Comparison of ENCODE assay signal across 11 cellular contexts in the genomic region with DNA sequence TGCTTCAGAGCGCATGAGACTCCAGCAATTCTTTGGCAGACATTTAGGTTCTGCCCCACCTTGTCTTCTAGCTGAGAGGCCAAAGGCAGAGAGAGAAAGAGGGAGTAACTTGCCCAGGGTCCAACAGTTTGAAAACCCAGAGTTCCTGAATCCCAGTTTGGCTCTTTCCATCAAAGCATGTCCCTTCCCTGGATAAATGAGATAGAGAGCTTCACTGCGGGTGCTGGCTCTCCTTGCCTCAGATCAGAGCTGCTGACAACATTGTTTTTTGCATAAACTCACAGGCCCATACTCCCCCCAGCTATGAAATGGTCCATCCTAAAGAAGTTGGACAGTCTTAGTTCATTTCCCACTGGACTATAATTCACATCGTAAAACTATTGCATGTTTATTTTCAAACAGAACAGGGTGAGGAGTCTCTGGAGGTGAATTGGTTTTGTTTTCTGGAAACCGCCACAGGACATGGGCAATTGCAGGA. TPM values are rescaled to one million over a fixed set of nuclear protein-coding genes. Genes with fewer than 3 reads are reported as not detected.
DNase-seq lines count a peak whose midpoint lies in the region; ATAC-seq and TF ChIP-seq lines count a peak whose summit lies in the region.
"Had no signal": no experiment of that assay in that cellular context is flagged by ENCODE, and none has a peak within 500 bp of the region (broad histone marks: within the 10 kb centered on the region; RNA-seq: fewer than 3 reads in every experiment).

No MANE protein-coding gene starts in this region.

- no peaks in the 10 kb centered on the region for H4K20me1 ChIP-seq in IMR-90 (ENCODE audit: insufficient read depth, low read length)

- peak; percentile 13; the same call in 1 of the 2 replicates for ATAC-seq in IMR-90 (ENCODE audit: low read depth)
- ATAC-seq in lower lobe of right lung: no peak
- no peak for ATAC-seq in GM18909 (IDR thresholded peaks at IDR 0.05; ENCODE audit: poor library complexity, unreplicated experiment)

- POLR2A ChIA-PET in IMR-90 (lab: Charles Lee; ENCODE audit: unreplicated experiment): no interaction called here

- H2AK5ac ChIP-seq in IMR-90 (ENCODE audit: low read depth, low read length): peak overlapping the region; percentile 35; the same call in 1 of the 2 replicates

- H3K9me3 ChIP-seq in IMR-90 (ENCODE audit: control insufficient read depth, insufficient read depth, low read length) (no peaks in the 10 kb centered on the region), lower lobe of right lung (no peaks in the 10 kb centered on the region), transverse colon (no peaks in the 10 kb centered on the region)
- H3K9me3 ChIP-seq in effector memory CD4-positive, alpha-beta T cell (ENCODE audit: control insufficient read depth, low read length): no peaks in the 10 kb centered on the region
- H3K9me3 ChIP-seq: Peyer's patch had no signal

- peaks cover 7% of the 10 kb centered on the region; the same call in 1 of the 2 replicates for H3K27me3 ChIP-seq in IMR-90 (ENCODE audit: control insufficient read depth, insufficient read depth, low read length)
- H3K27me3 ChIP-seq in lower lobe of right lung (ENCODE audit: low read depth): no peaks in the 10 kb centered on the region
- H3K27me3 ChIP-seq in transverse colon: no peaks in the 10 kb centered on the region
- no peaks in the 10 kb centered on the region for H3K27me3 ChIP-seq in effector memory CD4-positive, alpha-beta T cell (replicated peaks; ENCODE audit: control insufficient read depth, insufficient read depth, low read length, poor library complexity, severe bottlenecking)
- H3K27me3 ChIP-seq: Peyer's patch had no signal

- peak overlapping the region; percentile 5 for H2AFZ ChIP-seq in IMR-90 (replicated peaks; ENCODE audit: low read length, poor library complexity)

- no TSS peak for BruUV-seq in IMR-90 (replicated peaks; lab: Mats Ljungman, UMichigan)

- H3K27ac ChIP-seq in IMR-90 (ENCODE audit: insufficient read depth, low read length) (peak overlapping the region; percentile 73; the same call in 1 of the 2 replicates), coronary artery (peak overlapping the region in 1 of 2 donors; percentile 49), lower lobe of right lung (peak overlapping the region; percentile 36), transverse colon (peak overlapping the region; percentile 47 to 74 (median 68))
- H3K27ac ChIP-seq in effector memory CD4-positive, alpha-beta T cell (ENCODE audit: insufficient read depth, low read length, poor library complexity, severe bottlenecking): no peak overlapping the region

- H3K4me1 ChIP-seq in IMR-90 (ENCODE audit: control insufficient read depth, insufficient read depth, low read length): peaks cover 20% of the 10 kb centered on the region; the same call in 1 of the 2 replicates
- no peaks in the 10 kb centered on the region for H3K4me1 ChIP-seq in lower lobe of right lung
- peaks cover 6 to 34% (median 12%) of the 10 kb centered on the region in 4 donors for H3K4me1 ChIP-seq in transverse colon
- H3K4me1 ChIP-seq in effector memory CD4-positive, alpha-beta T cell (ENCODE audit: control insufficient read depth, insufficient read depth, low read length, poor library complexity, severe bottlenecking): no peaks in the 10 kb centered on the region

- no peak overlapping the region for H2BK5ac ChIP-seq in IMR-90 (ENCODE audit: low read depth, low read length, poor library complexity, severe bottlenecking)

- peak overlapping the region; percentile 47; the same call in 1 of the 2 replicates for H3K4me2 ChIP-seq in IMR-90 (ENCODE audit: low read depth, low read length)

- peak overlapping the region; percentile 61 for H2BK120ac ChIP-seq in IMR-90 (ENCODE audit: low read depth, low read length)

- peaks cover 8% of the 10 kb centered on the region for H3K9me1 ChIP-seq in IMR-90 (ENCODE audit: insufficient read depth, low read length)

- H3K36me3 ChIP-seq in IMR-90 (ENCODE audit: control insufficient read depth, insufficient read depth, low read length) (no peaks in the 10 kb centered on the region), lower lobe of right lung (no peaks in the 10 kb centered on the region), transverse colon (no peaks in the 10 kb centered on the region)
- no peaks in the 10 kb centered on the region for H3K36me3 ChIP-seq in effector memory CD4-positive, alpha-beta T cell (ENCODE audit: control insufficient read depth, insufficient read depth, low read length)
- H3K36me3 ChIP-seq: Peyer's patch had no signal

- peak overlapping the region; percentile 9; the same call in 1 of the 2 replicates for H4K5ac ChIP-seq in IMR-90 (ENCODE audit: low read depth, low read length)

- H4K91ac ChIP-seq in IMR-90 (ENCODE audit: insufficient read depth, low read depth, low read length): peak overlapping the region; percentile 63; the same call in 1 of the 2 replicates

- CTCF ChIA-PET in IMR-90 (lab: Yijun Ruan, JAX): interaction anchor here (1.3 kb wide), 1 partner anchor 14 kb away, joined by 3 read pairs; no protein-coding TSS in a partner anchor

- H3K4ac ChIP-seq in IMR-90 (ENCODE audit: low read depth, low read length): peak overlapping the region; percentile 71

- dilution Hi-C loops in IMR-90 (cut with HindIII; ENCODE audit: low sequenced_read_pairs, unreplicated experiment): no loop called here

- peak overlapping the region; percentile 30; the same call in 1 of the 3 replicates for H2BK15ac ChIP-seq in IMR-90 (ENCODE audit: low read depth, low read length)

- H3K4me3 ChIP-seq in IMR-90 (ENCODE audit: insufficient read depth, low read depth, low read length) (no peak overlapping the region), coronary artery (peak overlapping the region; percentile 12), lower lobe of right lung (no peak overlapping the region), transverse colon (no peak overlapping the region)
- H3K4me3 ChIP-seq in effector memory CD4-positive, alpha-beta T cell (ENCODE audit: insufficient read depth, low read depth, low read length, poor library complexity, severe bottlenecking): no peak overlapping the region
- H3K4me3 ChIP-seq: Peyer's patch had no signal

- peak overlapping the region; percentile 42; the same call in 1 of the 2 replicates for H3K23ac ChIP-seq in IMR-90 (ENCODE audit: low read depth, low read length)

- TF ChIP-seq POLR2A in IMR-90 (IDR thresholded peaks at IDR 0.05; ENCODE audit: low read depth, low read length): no peak
- no peak for TF ChIP-seq POLR2A in transverse colon (IDR thresholded peaks at IDR 0.05)

- peak overlapping the region in 1 of 2 experiments; percentile 1; a peak in 1 of 4 replicates for H4K8ac ChIP-seq in IMR-90 (ENCODE audit: low read depth in 2 of 2, low read length in 2 of 2)

- H3K79me1 ChIP-seq in IMR-90 (ENCODE audit: low read depth in 1 of 2, low read length in 2 of 2): no peaks in the 10 kb centered on the region

- H2AK9ac ChIP-seq in IMR-90 (replicated peaks; ENCODE audit: low read depth, low read length, poor library complexity): no peak overlapping the region

- in situ Hi-C loops in IMR-90 (cut with MboI; ENCODE audit: low sequenced_read_pairs): no loop called here
- in situ Hi-C loops in transverse colon (cut with MboI; ENCODE audit: low pct_ligation_motif_present in 1 of 4, low pct_unique_long_range_greater_than_20kb in 1 of 4, low sequenced_read_pairs in 3 of 4): no loop called here

- H3K9ac ChIP-seq in IMR-90 (ENCODE audit: low read depth, low read length): peak overlapping the region; percentile 10; the same call in 1 of the 2 replicates

- 17% methylated on average over 1 of the region's 4 CpGs; no CpG with 5 or more reads in 1 of the 2 experiments for WGBS in IMR-90 (ENCODE audit: extremely low coverage in 2 of 2, insufficient read length in 1 of 2), 2 experiments
- WGBS in transverse colon (ENCODE audit: low coverage in 1 of 2), 2 donors: 20 to 26% methylated on average over 1 to 4 of the region's 4 CpGs

- peak overlapping the region; percentile 36; the same call in 1 of the 2 replicates for H3K56ac ChIP-seq in IMR-90 (ENCODE audit: extremely low read depth, insufficient read depth, low read length)

- intact Hi-C loops in IMR-90 (cut with micrococcal nuclease) (no loop called here), lower lobe of right lung (cut with DNase I) (no loop called here), transverse colon (cut with DNase I; ENCODE audit: low total_unique reads) (no loop called here)

- TF ChIP-seq CTCF in IMR-90 (conservative IDR thresholded peaks at IDR 0.05; ENCODE audit: low read depth, low read length) (no peak), coronary artery (IDR thresholded peaks at IDR 0.05) (no peak), lower lobe of right lung (IDR thresholded peaks at IDR 0.05) (no peak), transverse colon (IDR thresholded peaks at IDR 0.05) (no peak)

- TF ChIP-seq RAD21 in IMR-90 (IDR thresholded peaks at IDR 0.05; ENCODE audit: low read length): no peak

- H3K14ac ChIP-seq in IMR-90 (replicated peaks; ENCODE audit: low read depth, low read length): peak overlapping the region; percentile 3

- no peak for TF ChIP-seq EP300 in transverse colon (IDR thresholded peaks at IDR 0.05; ENCODE audit: low read depth)

- peak overlapping the region; percentile 44; the same call in 1 of the 2 replicates for H3K18ac ChIP-seq in IMR-90 (ENCODE audit: low read depth, low read length)

- DNase-seq in IMR-90 (peak; percentile 6), coronary artery (ENCODE audit: low spot score) (no peak), lower lobe of right lung (no peak), transverse colon (no peak), cerebellar cortex (ENCODE audit: low spot score) (no peak), DMS53 treated with DMSO at 0.1 percent for 48 hours (lab: John Stamatoyannopoulos, UW; ENCODE audit: unreplicated experiment) (no peak)
- DNase-seq in effector memory CD4-positive, alpha-beta T cell: no peak
- DNase-seq: activated CD8-positive, alpha-beta memory T cell treated with anti-CD3 and anti-CD28 coated beads, Interleukin-2, amount 50 U/mL, for 48 hours; naive B cell; Peyer's patch had no signal

- H2BK20ac ChIP-seq in IMR-90 (ENCODE audit: low read depth, low read length): peak overlapping the region; percentile 47

TF ChIP-seq in IMR-90, 13 proteins besides CTCF, POLR2A, EP300 and RAD21 (continues in another document):
- TF ChIP-seq, protein P1, sequence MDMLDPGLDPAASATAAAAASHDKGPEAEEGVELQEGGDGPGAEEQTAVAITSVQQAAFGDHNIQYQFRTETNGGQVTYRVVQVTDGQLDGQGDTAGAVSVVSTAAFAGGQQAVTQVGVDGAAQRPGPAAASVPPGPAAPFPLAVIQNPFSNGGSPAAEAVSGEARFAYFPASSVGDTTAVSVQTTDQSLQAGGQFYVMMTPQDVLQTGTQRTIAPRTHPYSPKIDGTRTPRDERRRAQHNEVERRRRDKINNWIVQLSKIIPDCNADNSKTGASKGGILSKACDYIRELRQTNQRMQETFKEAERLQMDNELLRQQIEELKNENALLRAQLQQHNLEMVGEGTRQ (IDR thresholded peaks at IDR 0.05; ENCODE audit: low read depth, low read length): no peak
- no peak for TF ChIP-seq MAFK (IDR thresholded peaks at IDR 0.05; ENCODE audit: low read depth, low read length)

RNA-seq across cellular contexts. Expression of a gene that starts 25.2 kb away (rescaled TPM):
- total RNA-seq in IMR-90 (2012; rRNA removed): not detected in 2 replicates
- polyA plus RNA-seq in IMR-90 (2012; rRNA removed): 0.03 TPM in 1 of 2 replicates, not detected in the other
- polyA plus RNA-seq in IMR-90 (2012; cell fraction: cytosol; rRNA removed): not detected in 2 replicates
- polyA plus RNA-seq in IMR-90 (2012; cell fraction: nucleus; rRNA removed; ENCODE audit: low replicate concordance): not detected in 2 replicates
- not detected for total RNA-seq in lower lobe of right lung
- total RNA-seq in transverse colon: not detected
